In genomic region chr14:104972301-104973211, GRCh38 we compare ENCODE assay signal across 9 cellular contexts. TPM values are rescaled to one million over a fixed set of nuclear protein-coding genes. Genes with fewer than 3 reads are reported as not detected.
DNase-seq lines count a peak whose midpoint lies in the region; ATAC-seq, FAIRE-seq and TF ChIP-seq lines count a peak whose summit lies in the region.
"Had no signal": no experiment of that assay in that cellular context is flagged by ENCODE, and none has a peak within 500 bp of the region (broad histone marks: within the 10 kb centered on the region; RNA-seq: fewer than 3 reads in every experiment).

No MANE protein-coding gene starts in this region.

- no peaks in the 10 kb centered on the region for H3K36me3 Mint-ChIP-seq in activated CD8-positive, alpha-beta memory T cell treated with anti-CD3 and anti-CD28 coated beads, Interleukin-2, amount 10 ng/mL, durations not matched to agents 7 days and 5 days

- intact Hi-C loops in kidney (cut with DNase I): loop anchor here (10.0 kb wide), 1 partner anchor 72 kb away; no protein-coding TSS in a partner anchor

- H3K27ac Mint-ChIP-seq in activated CD8-positive, alpha-beta memory T cell treated with anti-CD3 and anti-CD28 coated beads, Interleukin-2, amount 10 ng/mL, durations not matched to agents 7 days and 5 days: no peak overlapping the region
- H3K27ac Mint-ChIP-seq: activated naive CD8-positive, alpha-beta T cell treated with anti-CD3 and anti-CD28 coated beads, Interleukin-2, amount 50 U/mL, for 24 hours had no signal

- peak in 1 of 2 donors; percentile 39 for TF ChIP-seq EP300 in tibial nerve (IDR thresholded peaks at IDR 0.05)

- TF ChIP-seq CTCF in kidney (IDR thresholded peaks at IDR 0.05; ENCODE audit: borderline replicate concordance, extremely low read depth, insufficient read depth) (no peak), tibial nerve (IDR thresholded peaks at IDR 0.05) (no peak)

- H3K4me3 ChIP-seq in kidney (ENCODE audit: low read length in 2 of 2): no peak overlapping the region
- H3K4me3 ChIP-seq in tibial nerve: no peak overlapping the region

- CTCF ChIA-PET in activated CD8-positive, alpha-beta memory T cell treated with anti-CD3 and anti-CD28 coated beads, Interleukin-2, amount 10 ng/mL, durations not matched to agents 7 days and 5 days (lab: Charles Lee): interaction anchor here (1.7 to 6.7 kb wide), 4 partner anchors 12 to 114 kb away, joined by 4 to 140 read pairs (median 17); partner anchors contain the start of gene CLBA1

- no peak overlapping the region for H3K4me3 Mint-ChIP-seq in activated CD8-positive, alpha-beta memory T cell treated with anti-CD3 and anti-CD28 coated beads, Interleukin-2, amount 10 ng/mL, durations not matched to agents 7 days and 5 days
- H3K4me3 Mint-ChIP-seq: activated naive CD8-positive, alpha-beta T cell treated with anti-CD3 and anti-CD28 coated beads, Interleukin-2, amount 50 U/mL, for 24 hours had no signal

- no peak for TF ChIP-seq POLR2A in tibial nerve (IDR thresholded peaks at IDR 0.05)

- peaks cover 27% of the 10 kb centered on the region for H3K27me3 Mint-ChIP-seq in activated CD8-positive, alpha-beta memory T cell treated with anti-CD3 and anti-CD28 coated beads, Interleukin-2, amount 10 ng/mL, durations not matched to agents 7 days and 5 days

- H3K27ac ChIP-seq in kidney (ENCODE audit: low read depth in 2 of 2, low read length in 2 of 2) (peak overlapping the region in 1 of 2 donors; percentile 37), tibial nerve (peak overlapping the region; percentile 71 to 94 (median 82))

- 52 to 66% methylated on average over 23 to 26 of the region's 30 CpGs for WGBS in tibial nerve, 2 donors

- H3K4me1 ChIP-seq in kidney (ENCODE audit: control insufficient read depth in 1 of 2, insufficient read depth in 1 of 2, low read depth in 1 of 2, low read length in 2 of 2): peaks cover 5 to 40% of the 10 kb centered on the region in 2 donors
- H3K4me1 ChIP-seq in tibial nerve: peaks cover 0 to 95% (median 40%) of the 10 kb centered on the region in 4 donors

- H3K9me3 Mint-ChIP-seq in activated CD8-positive, alpha-beta memory T cell treated with anti-CD3 and anti-CD28 coated beads, Interleukin-2, amount 10 ng/mL, durations not matched to agents 7 days and 5 days (ENCODE audit: low read depth): no peaks in the 10 kb centered on the region
- H3K9me3 Mint-ChIP-seq: activated naive CD8-positive, alpha-beta T cell treated with anti-CD3 and anti-CD28 coated beads, Interleukin-2, amount 50 U/mL, for 24 hours had no signal

- H3K36me3 ChIP-seq in kidney (ENCODE audit: control insufficient read depth in 1 of 2, insufficient read depth in 2 of 2, low read length in 2 of 2): no peaks in the 10 kb centered on the region
- H3K36me3 ChIP-seq in tibial nerve: no peaks in the 10 kb centered on the region

- H3K9me3 ChIP-seq in kidney (ENCODE audit: control insufficient read depth in 1 of 2, low read length in 2 of 2) (no peaks in the 10 kb centered on the region), tibial nerve (no peaks in the 10 kb centered on the region)

- peak overlapping the region in 1 of 2 donors; percentile 12 for H3K9ac ChIP-seq in kidney (ENCODE audit: low read length in 2 of 2)

- no peak for ATAC-seq in GM18868 (IDR thresholded peaks at IDR 0.05; ENCODE audit: unreplicated experiment)
- no peak for ATAC-seq in HG03196 (IDR thresholded peaks at IDR 0.05; ENCODE audit: unreplicated experiment)
- ATAC-seq in activated CD8-positive, alpha-beta memory T cell treated with anti-CD3 and anti-CD28 coated beads, Interleukin-2, amount 10 ng/mL, durations not matched to agents 7 days and 5 days: no peak
- ATAC-seq: activated naive CD8-positive, alpha-beta T cell treated with anti-CD3 and anti-CD28 coated beads, Interleukin-2, amount 50 U/mL, for 24 hours had no signal

- H3K27me3 ChIP-seq in tibial nerve: peaks cover 0 to 29% of the 10 kb centered on the region in 2 donors

- DNase-seq in LHCN-M2 (ENCODE audit: low read depth) (peak; percentile 73), amniotic epithelial cell (ENCODE audit: low read depth) (peak; percentile 31), kidney (peak; percentile 94), tibial nerve (ENCODE audit: low spot score in 2 of 2) (peak in 1 of 2 donors; percentile 53)
- DNase-seq in activated CD8-positive, alpha-beta memory T cell treated with anti-CD3 and anti-CD28 coated beads, Interleukin-2, amount 10 ng/mL, durations not matched to agents 7 days and 5 days: no peak
- DNase-seq: activated naive CD8-positive, alpha-beta T cell treated with anti-CD3 and anti-CD28 coated beads, Interleukin-2, amount 50 U/mL, for 24 hours; NK-92 treated with Interleukin-12 subunit alpha and Interleukin-12 subunit beta, amount 100 ng/mL, for 24 hours had no signal

- no peak for FAIRE-seq in kidney (lab: Jason Lieb, UNC)

- peaks cover 9% of the 10 kb centered on the region for H3K4me1 Mint-ChIP-seq in activated CD8-positive, alpha-beta memory T cell treated with anti-CD3 and anti-CD28 coated beads, Interleukin-2, amount 10 ng/mL, durations not matched to agents 7 days and 5 days

RNA-seq across cellular contexts. Expression of gene AHNAK2, which starts 5.6 kb away (rescaled TPM):
- 65.9 and 88.2 TPM in 2 replicates for total RNA-seq in LHCN-M2 (2014; rRNA removed)
- polyA plus RNA-seq in LHCN-M2 (2012): 81.2 TPM
- 72.0 TPM for total RNA-seq in kidney
- 1.1 TPM for polyA plus RNA-seq in kidney (ENCODE audit: insufficient read depth, low read depth, low replicate concordance)
- total RNA-seq in tibial nerve: 100 to 1,000 TPM in 3 of 4 donors, 10 to 100 TPM in 1; 31.2 to 152 (median 118) TPM
- not detected for total RNA-seq in activated CD8-positive, alpha-beta memory T cell treated with anti-CD3 and anti-CD28 coated beads, Interleukin-2, amount 10 ng/mL, durations not matched to agents 7 days and 5 days

RNA-seq across cellular contexts. Expression of gene CLBA1, which starts 13.0 kb away (rescaled TPM):
- 9.4 and 10.8 TPM in 2 replicates for total RNA-seq in LHCN-M2 (2014; rRNA removed)
- polyA plus RNA-seq in LHCN-M2 (2012): 5.2 TPM
- 22.6 TPM for total RNA-seq in kidney
- polyA plus RNA-seq in kidney (ENCODE audit: insufficient read depth, low read depth, low replicate concordance): 13.2 TPM
- total RNA-seq in tibial nerve: 10 to 100 TPM; 10.1 to 21.0 (median 12.8) TPM
- total RNA-seq in activated CD8-positive, alpha-beta memory T cell treated with anti-CD3 and anti-CD28 coated beads, Interleukin-2, amount 10 ng/mL, durations not matched to agents 7 days and 5 days: under 1 TPM; 0.56 to 0.67 TPM

RNA-seq across cellular contexts. Expression of gene PLD4, which starts 47.9 kb away (rescaled TPM):
- not detected in 2 replicates for total RNA-seq in LHCN-M2 (2014; rRNA removed)
- 0.19 TPM for polyA plus RNA-seq in LHCN-M2 (2012)
- total RNA-seq in kidney: 3.2 TPM
- polyA plus RNA-seq in kidney (ENCODE audit: insufficient read depth, low read depth, low replicate concordance): not detected
- 1 to 10 TPM in 1 of 4 donors, not detected in 3; 2.4 TPM for total RNA-seq in tibial nerve
- total RNA-seq in activated CD8-positive, alpha-beta memory T cell treated with anti-CD3 and anti-CD28 coated beads, Interleukin-2, amount 10 ng/mL, durations not matched to agents 7 days and 5 days: not detected

RNA-seq across cellular contexts. Expression of gene CDCA4, which starts 48.3 kb away (rescaled TPM):
- total RNA-seq in LHCN-M2 (2014; rRNA removed) (63.1 and 63.6 TPM in 2 replicates), kidney (6.3 TPM), tibial nerve (1 to 10 TPM; 5.7 to 8.5 (median 6.7) TPM)
- 21.3 TPM for polyA plus RNA-seq in LHCN-M2 (2012)
- 4.1 TPM for polyA plus RNA-seq in kidney (ENCODE audit: insufficient read depth, low read depth, low replicate concordance)
- total RNA-seq in activated CD8-positive, alpha-beta memory T cell treated with anti-CD3 and anti-CD28 coated beads, Interleukin-2, amount 10 ng/mL, durations not matched to agents 7 days and 5 days: 10 to 100 TPM; 70.8 to 77.8 TPM

Comparison
In these comparisons a context has a peak if more than half of its experiments do, and no peak if none do; other contexts are left out.
1. RNA of gene AHNAK2, which starts 5.6 kb away (total RNA-seq): 31.2 to 152 TPM in tibial nerve, 65.9 to 88.2 TPM in LHCN-M2 and 72.0 TPM in kidney (single experiment); not detected in activated CD8-positive, alpha-beta memory T cell treated with anti-CD3 and anti-CD28 coated beads, Interleukin-2, amount 10 ng/mL, durations not matched to agents 7 days and 5 days; every median in the first group is over 10 times any median in the second.